Comparison of ENCODE assay signal across 19 cellular contexts in the genomic region with DNA sequence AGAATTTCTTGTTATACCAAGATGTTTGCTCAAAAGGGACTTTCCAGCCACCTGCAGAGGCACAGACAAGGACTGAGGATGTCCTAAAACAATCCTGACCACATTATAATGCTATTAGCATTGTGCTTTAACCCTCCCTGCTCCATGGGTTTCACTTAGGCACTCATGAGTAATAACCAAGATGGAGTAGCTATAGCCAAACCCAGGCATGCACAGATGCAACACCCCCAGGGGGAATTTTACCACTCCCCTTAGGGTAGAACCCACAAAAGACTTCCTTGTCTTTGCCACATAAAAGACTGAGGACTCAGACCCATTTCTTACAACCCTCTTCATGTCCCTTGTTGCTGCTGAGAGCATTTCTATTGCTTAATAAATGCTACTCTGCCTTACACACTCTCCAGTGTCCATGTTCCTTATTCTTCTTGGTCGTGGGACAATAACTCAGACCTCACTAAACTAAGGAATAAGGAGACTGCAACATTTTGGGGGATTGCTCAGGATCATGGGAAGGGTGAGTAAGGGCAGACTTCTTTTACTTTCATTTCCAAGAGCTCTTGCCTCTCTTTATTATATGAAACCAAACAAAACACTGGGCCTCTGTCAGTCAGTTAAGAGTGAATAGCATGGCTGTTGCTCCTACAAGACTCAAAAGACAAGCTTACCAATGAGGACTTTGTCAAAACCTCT.
"Had no signal": no experiment of that assay in that cellular context is flagged by ENCODE, and none has a peak within 500 bp of the region (broad histone marks: within the 10 kb centered on the region; RNA-seq: fewer than 3 reads in every experiment).

No MANE protein-coding gene starts in this region.

- H3K27me3 ChIP-seq: gastrocnemius medialis, tibial artery, uterus had no signal

- H3K27ac Mint-ChIP-seq: activated naive CD4-positive, alpha-beta T cell treated with anti-CD3 and anti-CD28 coated beads for 36 hours; activated naive CD8-positive, alpha-beta T cell treated with anti-CD3 and anti-CD28 coated beads, Interleukin-2, amount 50 U/mL, for 24 hours; activated T-helper 2 cell treated with anti-CD3 and anti-CD28 coated beads, Interferon-gamma antibody, Interleukin-2, Interleukin-4, amounts not matched to agents 10 μg/mL and 5 μg/mL and 100 μg/mL, durations not matched to agents 14 hours and 24 hours and 36 hours; effector memory CD8-positive, alpha-beta T cell; nephron; stimulated activated memory B cell treated with anti-CD40 and anti-IgM and Interleukin-4, amounts not matched to agents 10 μg/mL and 1 μg/mL and 100 μg/mL, for 72 hours had no signal

- H3K4me1 ChIP-seq: gastrocnemius medialis, tibial artery, uterus had no signal

- H3K36me3 ChIP-seq: tibial artery had no signal

- DNase-seq: activated CD4-positive, alpha-beta T cell treated with anti-CD3 and anti-CD28 coated beads for 1 hour; activated CD4-positive, alpha-beta T cell treated with anti-CD3 and anti-CD28 coated beads, Interleukin-2, amount 50 U/mL, for 4 hours; activated naive CD4-positive, alpha-beta T cell treated with anti-CD3 and anti-CD28 coated beads for 36 hours; activated naive CD8-positive, alpha-beta T cell treated with anti-CD3 and anti-CD28 coated beads, Interleukin-2, amount 50 U/mL, for 24 hours; activated T-cell treated with anti-CD3 and anti-CD28 coated beads, Interleukin-2, amount 50 U/mL, for 1 hour; aorta; dermis blood vessel endothelial cell; effector memory CD8-positive, alpha-beta T cell; gastrocnemius medialis; occipital lobe; stimulated activated CD4-positive, alpha-beta T cell treated with anti-CD3 and anti-CD28 coated beads, Interleukin-2, amount 100 ng/mL, for 48 hours; tibial artery; uterus had no signal

- H3K9me3 ChIP-seq: gastrocnemius medialis, tibial artery, uterus had no signal

- FAIRE-seq: keratinocyte had no signal

- H3K27ac ChIP-seq: epithelial cell of prostate, gastrocnemius medialis, tibial artery, uterus, VCaP had no signal

- H3K4me3 Mint-ChIP-seq: activated naive CD4-positive, alpha-beta T cell treated with anti-CD3 and anti-CD28 coated beads for 36 hours; activated naive CD8-positive, alpha-beta T cell treated with anti-CD3 and anti-CD28 coated beads, Interleukin-2, amount 50 U/mL, for 24 hours; effector memory CD8-positive, alpha-beta T cell; nephron; stimulated activated memory B cell treated with anti-CD40 and anti-IgM and Interleukin-4, amounts not matched to agents 10 μg/mL and 1 μg/mL and 100 μg/mL, for 72 hours had no signal

- H3K27me3 Mint-ChIP-seq: activated naive CD8-positive, alpha-beta T cell treated with anti-CD3 and anti-CD28 coated beads, Interleukin-2, amount 50 U/mL, for 24 hours; effector memory CD8-positive, alpha-beta T cell; stimulated activated memory B cell treated with anti-CD40 and anti-IgM and Interleukin-4, amounts not matched to agents 10 μg/mL and 1 μg/mL and 100 μg/mL, for 72 hours had no signal

- H3K4me1 Mint-ChIP-seq: activated naive CD8-positive, alpha-beta T cell treated with anti-CD3 and anti-CD28 coated beads, Interleukin-2, amount 50 U/mL, for 24 hours; nephron; stimulated activated memory B cell treated with anti-CD40 and anti-IgM and Interleukin-4, amounts not matched to agents 10 μg/mL and 1 μg/mL and 100 μg/mL, for 72 hours had no signal

- H3K4me3 ChIP-seq: gastrocnemius medialis, tibial artery, uterus had no signal

- ATAC-seq: activated naive CD8-positive, alpha-beta T cell treated with anti-CD3 and anti-CD28 coated beads, Interleukin-2, amount 50 U/mL, for 24 hours; effector memory CD8-positive, alpha-beta T cell; gastrocnemius medialis; stimulated activated memory B cell treated with anti-CD40 and anti-IgM and Interleukin-4, amounts not matched to agents 10 μg/mL and 1 μg/mL and 100 μg/mL, for 72 hours had no signal

- H3K36me3 Mint-ChIP-seq: stimulated activated memory B cell treated with anti-CD40 and anti-IgM and Interleukin-4, amounts not matched to agents 10 μg/mL and 1 μg/mL and 100 μg/mL, for 72 hours had no signal
